Comparison of ENCODE assay signal across 24 cellular contexts in the genomic region with DNA sequence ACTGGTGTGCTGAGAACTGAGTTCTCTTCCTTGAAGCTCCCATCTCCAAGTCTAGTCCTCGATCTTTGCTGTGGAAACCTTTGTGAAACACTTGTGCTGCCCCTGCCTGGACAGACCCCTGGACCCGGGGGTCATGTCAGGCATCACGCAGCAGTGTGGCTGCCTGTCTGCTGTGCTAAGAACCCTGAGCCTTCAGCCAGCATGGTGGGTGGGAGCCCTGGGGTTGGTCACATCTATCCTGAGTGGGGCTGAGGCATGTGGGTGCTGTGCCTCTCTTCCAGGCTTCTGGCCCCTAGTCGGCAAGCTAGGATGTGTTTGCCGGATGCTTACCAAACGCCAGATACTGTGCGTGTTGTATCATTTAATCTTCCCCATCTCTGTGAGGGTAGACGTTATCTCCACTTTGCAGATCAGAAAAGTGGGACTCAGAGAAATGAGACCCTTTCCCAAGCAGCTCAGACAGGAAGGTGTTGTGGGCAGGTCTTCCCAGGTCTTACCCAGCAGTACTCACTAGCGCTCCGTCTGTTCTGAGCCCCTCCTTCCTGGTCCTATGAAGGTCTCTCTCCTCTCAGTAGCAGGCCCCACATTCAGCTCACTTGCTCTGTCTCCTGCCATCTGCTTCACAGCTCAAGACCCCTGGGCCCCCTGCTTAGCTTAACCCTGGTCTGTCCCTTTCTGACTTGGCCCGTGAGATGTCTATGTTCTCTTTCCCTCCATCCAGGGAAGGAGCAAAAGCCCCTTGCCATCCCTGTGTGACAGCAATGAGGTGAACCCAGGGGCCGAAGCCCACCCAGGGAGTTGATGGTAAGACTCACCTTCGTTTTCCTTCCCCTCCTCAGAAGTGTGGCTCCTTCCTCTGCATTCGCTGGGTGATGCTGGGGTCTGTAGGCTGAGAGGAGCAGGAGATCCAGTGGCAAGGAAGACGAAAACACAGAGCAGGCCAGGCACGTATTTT.
A peak's percentile ranks its signal among the peaks of the same experiment; 100 is the strongest.
DNase-seq lines count a peak whose midpoint lies in the region; ATAC-seq, FAIRE-seq and TF ChIP-seq lines count a peak whose summit lies in the region.
"Had no signal": no experiment of that assay in that cellular context is flagged by ENCODE, and none has a peak within 500 bp of the region (broad histone marks: within the 10 kb centered on the region; RNA-seq: fewer than 3 reads in every experiment).

No MANE protein-coding gene starts in this region.

- TF ChIP-seq RAD21 in H1 (IDR thresholded peaks at IDR 0.05 in 1 of 2, conservative IDR thresholded peaks at IDR 0.05 in 1 of 2; ENCODE audit: low read depth in 2 of 2, low read length in 2 of 2), result no peak

- DNase-seq in activated CD4-positive, alpha-beta T cell treated with anti-CD3 and anti-CD28 coated beads, Interleukin-2, amount 10 ng/mL, durations not matched to agents 7 days and 5 days, result no peak
- no peak for DNase-seq in activated CD4-positive, alpha-beta T cell treated with anti-CD3 and anti-CD28 coated beads, Interleukin-2, amount 50 U/mL, for 48 hours
- DNase-seq in SK-N-DZ (ENCODE audit: low spot score), result peak; percentile 29
- no peak for DNase-seq in H1 (ENCODE audit: low read depth in 1 of 2, low spot score in 2 of 2)
- no peak for DNase-seq in thoracic aorta (ENCODE audit: low spot score)
- DNase-seq in NCI-H2107 treated with DMSO at 0.1 percent for 48 hours (lab: John Stamatoyannopoulos, UW; ENCODE audit: unreplicated experiment), result no peak
- DNase-seq in GM20000 (ENCODE audit: low spot score), result no peak
- DNase-seq: amniotic stem cell; foreskin fibroblast; H7; Karpas-422; mucosa of descending colon; NCI-H1092; NCI-H1930; stimulated activated CD4-positive, alpha-beta T cell treated with anti-CD3 and anti-CD28 coated beads, Interleukin-2, amount 100 ng/mL, for 48 hours; upper lobe of left lung had no signal

- no peak for FAIRE-seq in H1 (lab: Jason Lieb, UNC)
- FAIRE-seq: HTR-8/SVneo had no signal

- H3K4ac ChIP-seq in H1 (replicated peaks; ENCODE audit: insufficient read length, low read depth, low read length), result no peak overlapping the region

- H3K9me3 Mint-ChIP-seq in activated CD4-positive, alpha-beta T cell treated with anti-CD3 and anti-CD28 coated beads, Interleukin-2, amount 10 ng/mL, durations not matched to agents 7 days and 5 days, result peaks cover 1% of the 10 kb centered on the region
- H3K9me3 Mint-ChIP-seq: activated T-helper 1 cell treated with anti-CD3 and anti-CD28 coated beads, Interleukin-12 subunit alpha, Interleukin-12 subunit beta, Interleukin-2, Interleukin-4 antibody, amounts not matched to agents 30 ng/mL and 10 ng/mL and 1 ng/mL, durations not matched to agents 14 hours and 24 hours and 36 hours; T-helper 2 cell treated with Interferon-gamma antibody and Interleukin-4, amounts not matched to agents 5 μg/mL and 100 μg/mL, for 36 hours had no signal

- H2BK120ac ChIP-seq in H1 (replicated peaks; ENCODE audit: low read depth, low read length), result no peak overlapping the region

- no peak for TF ChIP-seq EP300 in H1 (IDR thresholded peaks at IDR 0.05; ENCODE audit: borderline replicate concordance in 1 of 2, low read depth in 2 of 2, low read length in 2 of 2)

- H4K8ac ChIP-seq in H1 (ENCODE audit: extremely low read depth, insufficient read depth, low read length), result no peak overlapping the region

- WGBS in H1 (ENCODE audit: extremely low coverage in 1 of 2, insufficient coverage in 1 of 2, insufficient read length in 1 of 2, insufficient replicate concordance in 2 of 2, low coverage in 1 of 2, low lambda C conversion rate in 2 of 2, missing lambda C conversion rate in 1 of 2), 2 experiments, result 87% methylated on average over 16 of the region's 16 CpGs; no CpG with 5 or more reads in 1 of the 2 experiments

- no peak overlapping the region for H2BK5ac ChIP-seq in H1 (ENCODE audit: low read depth, low read length)

- H3K36me3 ChIP-seq in H1 (ENCODE audit: control insufficient read depth in 2 of 4, insufficient read depth in 4 of 4, low read length in 3 of 4) (no peaks in the 10 kb centered on the region), thoracic aorta (no peaks in the 10 kb centered on the region)
- H3K36me3 ChIP-seq: upper lobe of left lung had no signal

- no peaks in the 10 kb centered on the region for H3K23me2 ChIP-seq in H1 (ENCODE audit: low read depth, low read length)

- TF ChIP-seq POLR2A in H1 (IDR thresholded peaks at IDR 0.05; ENCODE audit: control extremely low read depth in 1 of 2, low read depth in 2 of 2, low read length in 2 of 2), result no peak

- no peak overlapping the region for H3K18ac ChIP-seq in H1 (ENCODE audit: extremely low read depth, low read length)

- H3K4me2 ChIP-seq in H1 (ENCODE audit: insufficient read depth in 1 of 2, low read depth in 2 of 2, low read length in 2 of 2), result no peak overlapping the region
- H3K4me2 ChIP-seq: smooth muscle cell had no signal

- H3K9me3 ChIP-seq in H1 (ENCODE audit: insufficient read depth in 2 of 2, low read depth in 1 of 2, low read length in 1 of 2), result no peaks in the 10 kb centered on the region
- no peaks in the 10 kb centered on the region for H3K9me3 ChIP-seq in thoracic aorta
- H3K9me3 ChIP-seq: mucosa of descending colon, neutrophil, upper lobe of left lung had no signal

- no peak overlapping the region for H3K4me3 ChIP-seq in H1 (ENCODE audit: extremely low read depth in 1 of 4, insufficient read depth in 2 of 4, low read depth in 3 of 4, low read length in 4 of 4)
- no peak overlapping the region for H3K4me3 ChIP-seq in thoracic aorta
- H3K4me3 ChIP-seq: mucosa of descending colon, SK-N-MC, smooth muscle cell, upper lobe of left lung had no signal

- 0 out of 2 replicates have a peak overlapping the region, but pooled peaks have one; percentile 46 for H2BK15ac ChIP-seq in H1 (ENCODE audit: low read length)

- H4K20me1 ChIP-seq in H1 (replicated peaks in 1 of 2; ENCODE audit: control insufficient read depth in 1 of 2, insufficient read depth in 2 of 2, low read length in 2 of 2), result peaks cover 0 to 1% of the 10 kb centered on the region in 2 experiments

- H3K79me2 ChIP-seq in H1 (ENCODE audit: control insufficient read depth in 1 of 2, insufficient read depth in 2 of 2, low read length in 2 of 2), result no peaks in the 10 kb centered on the region

- H3K4me3 Mint-ChIP-seq in activated CD4-positive, alpha-beta T cell treated with anti-CD3 and anti-CD28 coated beads, Interleukin-2, amount 10 ng/mL, durations not matched to agents 7 days and 5 days, result no peak overlapping the region
- H3K4me3 Mint-ChIP-seq: activated T-helper 1 cell treated with anti-CD3 and anti-CD28 coated beads, Interleukin-12 subunit alpha, Interleukin-12 subunit beta, Interleukin-2, Interleukin-4 antibody, amounts not matched to agents 30 ng/mL and 10 ng/mL and 1 ng/mL, durations not matched to agents 14 hours and 24 hours and 36 hours; T-helper 2 cell treated with Interferon-gamma antibody and Interleukin-4, amounts not matched to agents 5 μg/mL and 100 μg/mL, for 36 hours; WTC11 had no signal

- H4K91ac ChIP-seq in H1 (replicated peaks; ENCODE audit: insufficient read length, low read length), result no peak overlapping the region

- peaks cover 47% of the 10 kb centered on the region for H3K4me1 Mint-ChIP-seq in activated CD4-positive, alpha-beta T cell treated with anti-CD3 and anti-CD28 coated beads, Interleukin-2, amount 10 ng/mL, durations not matched to agents 7 days and 5 days

- POLR2A ChIA-PET in activated CD4-positive, alpha-beta T cell treated with anti-CD3 and anti-CD28 coated beads, Interleukin-2, amount 10 ng/mL, durations not matched to agents 7 days and 5 days (lab: Charles Lee), result no interaction called here
- POLR2A ChIA-PET in H1 (lab: Charles Lee; ENCODE audit: partially characterized antibody), result no interaction called here

- H3K27me3 Mint-ChIP-seq in activated CD4-positive, alpha-beta T cell treated with anti-CD3 and anti-CD28 coated beads, Interleukin-2, amount 10 ng/mL, durations not matched to agents 7 days and 5 days, result no peaks in the 10 kb centered on the region

- no peak overlapping the region for H2BK20ac ChIP-seq in H1 (ENCODE audit: low read length)

- H3K56ac ChIP-seq in H1 (replicated peaks; ENCODE audit: insufficient read length, low read depth, low read length), result no peak overlapping the region

- peak overlapping the region; percentile 70 for H3K27ac Mint-ChIP-seq in activated CD4-positive, alpha-beta T cell treated with anti-CD3 and anti-CD28 coated beads, Interleukin-2, amount 10 ng/mL, durations not matched to agents 7 days and 5 days
- H3K27ac Mint-ChIP-seq: activated T-helper 1 cell treated with anti-CD3 and anti-CD28 coated beads, Interleukin-12 subunit alpha, Interleukin-12 subunit beta, Interleukin-2, Interleukin-4 antibody, amounts not matched to agents 30 ng/mL and 10 ng/mL and 1 ng/mL, durations not matched to agents 14 hours and 24 hours and 36 hours; WTC11 had no signal

- H3K27me3 ChIP-seq in H1 (replicated peaks in 1 of 4; ENCODE audit: control insufficient read depth in 3 of 4, extremely low read depth in 1 of 4, insufficient read depth in 3 of 4, low read length in 3 of 4) (no peaks in the 10 kb centered on the region), thoracic aorta (replicated peaks; ENCODE audit: insufficient read depth) (no peaks in the 10 kb centered on the region)
- H3K27me3 ChIP-seq: neutrophil, upper lobe of left lung had no signal

- TF ChIP-seq CTCF in H1 (IDR thresholded peaks at IDR 0.05; ENCODE audit: control extremely low read depth in 1 of 3, insufficient read depth in 1 of 3, low read depth in 1 of 3, low read length in 3 of 3) (no peak), thoracic aorta (IDR thresholded peaks at IDR 0.05) (no peak), GM20000 (IDR thresholded peaks at IDR 0.05; ENCODE audit: extremely low read depth, missing control alignments) (no peak)

- no peak overlapping the region for H3K14ac ChIP-seq in H1 (ENCODE audit: insufficient read length)

- peaks cover 23% of the 10 kb centered on the region for H3K36me3 Mint-ChIP-seq in activated CD4-positive, alpha-beta T cell treated with anti-CD3 and anti-CD28 coated beads, Interleukin-2, amount 10 ng/mL, durations not matched to agents 7 days and 5 days (ENCODE audit: low read depth)

- H2BK12ac ChIP-seq in H1 (ENCODE audit: low read depth, low read length), result no peak overlapping the region

- ATAC-seq in thoracic aorta (ENCODE audit: insufficient number of reproducible peaks, low FRiP score, low read depth), result no peak
- ATAC-seq in HG03175 (IDR thresholded peaks at IDR 0.05; ENCODE audit: unreplicated experiment), result no peak
- ATAC-seq: WTC11 had no signal

- H3K27ac ChIP-seq in H1 (ENCODE audit: low read depth, low read length), result no peak overlapping the region
- peak overlapping the region; percentile 60 to 69 for H3K27ac ChIP-seq in thoracic aorta
- H3K27ac ChIP-seq: neutrophil, SK-N-MC, upper lobe of left lung had no signal

- peaks cover 0 to 8% (median 3%) of the 10 kb centered on the region in 4 experiments; a peak in 5 of 7 replicates for H3K4me1 ChIP-seq in H1 (replicated peaks in 1 of 4; ENCODE audit: control insufficient read depth in 3 of 4, insufficient read depth in 4 of 4, low read length in 3 of 4)
- H3K4me1 ChIP-seq in thoracic aorta (ENCODE audit: control insufficient read depth in 1 of 2, low read depth in 2 of 2), result peaks cover 0 to 38% of the 10 kb centered on the region in 2 donors
- H3K4me1 ChIP-seq: upper lobe of left lung had no signal

- H3K79me1 ChIP-seq in H1 (ENCODE audit: low read depth, low read length), result no peaks in the 10 kb centered on the region

- H2AK5ac ChIP-seq in H1 (ENCODE audit: low read depth, low read length), result no peak overlapping the region

- H3K23ac ChIP-seq in H1 (ENCODE audit: insufficient read length), result no peak overlapping the region

- no peak overlapping the region for H4K5ac ChIP-seq in H1 (ENCODE audit: insufficient read length, low read depth, low read length)

- H3K9ac ChIP-seq in H1 (replicated peaks in 1 of 4; ENCODE audit: extremely low read depth in 1 of 4, low read depth in 3 of 4, low read length in 3 of 4), result no peak overlapping the region

- no peak overlapping the region for H2AFZ ChIP-seq in H1 (ENCODE audit: low read length)

- CTCF ChIA-PET in activated CD4-positive, alpha-beta T cell treated with anti-CD3 and anti-CD28 coated beads, Interleukin-2, amount 10 ng/mL, durations not matched to agents 7 days and 5 days (lab: Charles Lee), result interaction anchor here (0.9 to 1.3 kb wide), 2 partner anchors 20 to 243 kb away, joined by 3 to 4 read pairs; no protein-coding TSS in a partner anchor
- CTCF ChIA-PET in H1 (lab: Charles Lee; ENCODE audit: partially characterized antibody), result interaction anchor here (0.6 to 0.9 kb wide), 3 partner anchors 9 to 1435 kb away, joined by 3 read pairs; no protein-coding TSS in a partner anchor
